In the genomic region with DNA sequence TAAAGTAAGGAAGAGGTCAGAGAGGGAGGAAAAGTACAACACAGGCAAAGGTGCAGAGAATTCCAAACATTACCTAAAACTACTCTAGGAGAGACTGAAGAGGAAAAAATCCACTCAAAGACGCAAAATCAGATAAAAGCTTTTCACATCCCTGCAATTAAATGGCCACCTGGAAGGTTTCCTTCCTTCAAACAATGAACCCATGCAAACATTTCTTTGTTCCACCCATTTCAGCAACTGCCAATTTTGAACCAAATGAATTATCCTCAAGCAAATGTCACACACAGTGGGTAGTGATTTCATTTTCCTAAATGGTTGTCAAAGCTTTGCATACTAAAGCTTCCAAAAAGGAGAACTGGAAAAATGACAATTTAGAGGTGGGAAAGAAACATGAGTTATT, we compare ENCODE assay signal across 21 cellular contexts. TPM values are rescaled to one million over a fixed set of nuclear protein-coding genes. Genes with fewer than 3 reads are reported as not detected.
DNase-seq lines count a peak whose midpoint lies in the region; ATAC-seq and TF ChIP-seq lines count a peak whose summit lies in the region.
"Had no signal": no experiment of that assay in that cellular context is flagged by ENCODE, and none has a peak within 500 bp of the region (broad histone marks: within the 10 kb centered on the region; RNA-seq: fewer than 3 reads in every experiment).

No MANE protein-coding gene starts in this region.

- H3K4me3 ChIP-seq in breast epithelium (peak overlapping the region in 1 of 3 donors; percentile 7), thyroid gland (replicated peaks in 1 of 3) (no peak overlapping the region)
- H3K4me3 ChIP-seq: BLaER1, gastrocnemius medialis, lung, smooth muscle cell, upper lobe of right lung had no signal

- H3K27ac ChIP-seq in breast epithelium (peak overlapping the region; percentile 41 to 45), thyroid gland (peak overlapping the region; percentile 10 to 33 (median 31))
- H3K27ac ChIP-seq: BLaER1, gastrocnemius medialis, neutrophil, upper lobe of right lung had no signal

- DNase-seq in NCI-H2029 (lab: John Stamatoyannopoulos, UW) (peak; percentile 28), NCI-H2029 treated with DMSO at 0.1 percent for 48 hours (lab: John Stamatoyannopoulos, UW) (no peak), NCI-H526 (lab: John Stamatoyannopoulos, UW) (peak; percentile 57 to 76), breast epithelium (ENCODE audit: low spot score in 2 of 2) (no peak), thyroid gland (no peak), left ventricle myocardium superior (no peak)
- no peak for DNase-seq in activated CD4-positive, alpha-beta T cell treated with anti-CD3 and anti-CD28 coated beads for 4 hours
- DNase-seq: activated CD8-positive, alpha-beta T cell treated with anti-CD3 and anti-CD28 coated beads for 36 hours; activated T-cell treated with anti-CD3 and anti-CD28 coated beads, Interleukin-2, amount 50 U/mL, for 1 hour; amniotic stem cell; gastrocnemius medialis; HCEC 1CT; NCI-H2171; stimulated activated CD4-positive, alpha-beta T cell treated with anti-CD3 and anti-CD28 coated beads, Interleukin-2, amount 100 ng/mL, for 48 hours; stimulated activated naive CD8-positive, alpha-beta T cell treated with anti-CD3 and anti-CD28 coated beads, Interleukin-15, Interleukin-2, amounts not matched to agents 100 U/mL and 50 U/mL, for 24 hours; upper lobe of right lung had no signal

- 22 to 33% methylated on average over 1 of the region's 1 CpG for WGBS in thyroid gland, 2 donors

- H3K9me3 ChIP-seq in breast epithelium (no peaks in the 10 kb centered on the region), thyroid gland (no peaks in the 10 kb centered on the region)
- H3K9me3 ChIP-seq: gastrocnemius medialis, neutrophil, upper lobe of right lung had no signal

- ATAC-seq in HG03469 (IDR thresholded peaks at IDR 0.05; ENCODE audit: unreplicated experiment) = no peak
- no peak for ATAC-seq in left ventricle myocardium superior
- ATAC-seq: activated CD8-positive, alpha-beta T cell treated with anti-CD3 and anti-CD28 coated beads for 36 hours; gastrocnemius medialis; stimulated activated naive CD8-positive, alpha-beta T cell treated with anti-CD3 and anti-CD28 coated beads, Interleukin-15, Interleukin-2, amounts not matched to agents 100 U/mL and 50 U/mL, for 24 hours; upper lobe of right lung had no signal

- H3K36me3 ChIP-seq in breast epithelium = no peaks in the 10 kb centered on the region
- no peaks in the 10 kb centered on the region for H3K36me3 ChIP-seq in thyroid gland
- H3K36me3 ChIP-seq: BLaER1, gastrocnemius medialis, neutrophil, upper lobe of right lung had no signal

- TF ChIP-seq POLR2A in breast epithelium (IDR thresholded peaks at IDR 0.05) (no peak), thyroid gland (IDR thresholded peaks at IDR 0.05) (no peak)

- H3K4me1 ChIP-seq in breast epithelium = no peaks in the 10 kb centered on the region
- H3K4me1 ChIP-seq in thyroid gland = peaks cover 34 to 41% of the 10 kb centered on the region in 2 donors
- H3K4me1 ChIP-seq: gastrocnemius medialis had no signal

- TF ChIP-seq CTCF in breast epithelium (IDR thresholded peaks at IDR 0.05) (no peak), thyroid gland (IDR thresholded peaks at IDR 0.05) (no peak)

- intact Hi-C loops in breast epithelium (cut with DNase I; ENCODE audit: low total_unique reads) = no loop called here
- intact Hi-C loops in thyroid gland (cut with DNase I) = no loop called here
- intact Hi-C loops in left ventricle myocardium superior (cut with micrococcal nuclease) = no loop called here

- H3K27me3 ChIP-seq in breast epithelium (no peaks in the 10 kb centered on the region), thyroid gland (no peaks in the 10 kb centered on the region)
- H3K27me3 ChIP-seq: BLaER1, gastrocnemius medialis, neutrophil, upper lobe of right lung had no signal

RNA-seq across cellular contexts. Expression of a gene that starts 45.1 kb away (rescaled TPM):
- total RNA-seq in breast epithelium (100 to 1,000 TPM in 2 of 3 donors, 10 to 100 TPM in 1; 87.4 to 192 (median 153) TPM), thyroid gland (100 to 1,000 TPM; 174 to 253 (median 199) TPM), left ventricle myocardium superior (23.9 TPM)

Comparison
In these comparisons a context has a peak if more than half of its experiments do, and no peak if none do; other contexts are left out.
1. DNase-seq: peak in NCI-H2029 (single experiment) and NCI-H526 (2 of 2); none in NCI-H2029 treated with DMSO at 0.1 percent for 48 hours (single experiment), breast epithelium (0 of 2), thyroid gland (0 of 2), activated CD4-positive, alpha-beta T cell treated with anti-CD3 and anti-CD28 coated beads for 4 hours (0 of 2) and left ventricle myocardium superior (single experiment).